Comparison of ENCODE assay signal across 1 cellular context in genomic region chr14:92768236-92768635, GRCh38.
A peak's percentile ranks its signal among the peaks of the same experiment; 100 is the strongest.
TF ChIP-seq lines count a peak whose summit lies in the region.

No MANE protein-coding gene starts in this region.

TF ChIP-seq in GM12878, 131 proteins besides CTCF, POLR2A, EP300 and RAD21 (continued from another document):
- TF ChIP-seq BCL3 (IDR thresholded peaks at IDR 0.05; ENCODE audit: borderline replicate concordance, insufficient read depth, low read depth, low read length, poor library complexity, severe bottlenecking) (peak; percentile 76), RUNX3 (IDR thresholded peaks at IDR 0.05; ENCODE audit: low read length) (peak; percentile 98), IKZF2 (IDR thresholded peaks at IDR 0.05) (peak; percentile 89 to 91), JUNB (IDR thresholded peaks at IDR 0.05) (peak; percentile 63), EED (IDR thresholded peaks at IDR 0.05; ENCODE audit: low read depth) (peak; percentile 86), GABPA (IDR thresholded peaks at IDR 0.05; ENCODE audit: low read depth) (0 out of 2 replicates have a peak, but pooled peaks have one; percentile 2), SKIL (IDR thresholded peaks at IDR 0.05; ENCODE audit: low read depth, poor library complexity, severe bottlenecking) (peak; percentile 87), CREB1 (IDR thresholded peaks at IDR 0.05; ENCODE audit: low read depth) (peak; percentile 60; the same call in 1 of the 2 replicates), IRF4 (IDR thresholded peaks at IDR 0.05; ENCODE audit: low read depth, low read length) (peak; percentile 65; the same call in 1 of the 2 replicates), RELB (IDR thresholded peaks at IDR 0.05; ENCODE audit: low read depth) (peak; percentile 88; the same call in 1 of the 2 replicates), PAX5 (IDR thresholded peaks at IDR 0.05; ENCODE audit: borderline replicate concordance, low read depth, low read length) (peak; percentile 99), TCF12 (IDR thresholded peaks at IDR 0.05; ENCODE audit: low read depth, low read length) (0 out of 2 replicates have a peak, but pooled peaks have one; percentile 49), MEF2A (IDR thresholded peaks at IDR 0.05; ENCODE audit: insufficient read depth, low read depth, low read length) (peak; percentile 80), ETV6 (conservative IDR thresholded peaks at IDR 0.05 in 1 of 2, IDR thresholded peaks at IDR 0.05 in 1 of 2; ENCODE audit: borderline replicate concordance in 1 of 2, low read depth in 1 of 2) (peak in 1 of 2 experiments; percentile 48; a peak in 1 of 4 replicates), MTA3 (IDR thresholded peaks at IDR 0.05; ENCODE audit: borderline replicate concordance, low read length) (peak; percentile 93; the same call in 1 of the 2 replicates), ZBED1 (IDR thresholded peaks at IDR 0.05; ENCODE audit: borderline replicate concordance) (peak; percentile 85; the same call in 1 of the 2 replicates), BCL11A (IDR thresholded peaks at IDR 0.05; ENCODE audit: low read depth, low read length) (peak; percentile 92), CBFB (IDR thresholded peaks at IDR 0.05; ENCODE audit: low read depth) (peak; percentile 90), MEF2B (IDR thresholded peaks at IDR 0.05; ENCODE audit: partially characterized antibody, poor library complexity, severe bottlenecking) (peak; percentile 70), NBN (IDR thresholded peaks at IDR 0.05) (0 out of 2 replicates have a peak, but pooled peaks have one; percentile 16), CUX1 (IDR thresholded peaks at IDR 0.05; ENCODE audit: insufficient replicate concordance, low read depth, low read length) (peak; percentile 64), MYB (IDR thresholded peaks at IDR 0.05; ENCODE audit: borderline replicate concordance, low read depth, low read length) (0 out of 2 replicates have a peak, but pooled peaks have one; percentile 56), SP1 (IDR thresholded peaks at IDR 0.05; ENCODE audit: low read depth, low read length) (peak; percentile 47), IKZF1 (conservative IDR thresholded peaks at IDR 0.05) (peak; percentile 67; the same call in 1 of the 2 replicates), BACH1 (IDR thresholded peaks at IDR 0.05; ENCODE audit: borderline replicate concordance) (peak; percentile 51; the same call in 1 of the 2 replicates), FOXM1 (IDR thresholded peaks at IDR 0.05; ENCODE audit: low read depth, low read length) (peak; percentile 81; the same call in 1 of the 2 replicates), ATF2 (IDR thresholded peaks at IDR 0.05; ENCODE audit: low read length) (peak; percentile 85), ATF7 (IDR thresholded peaks at IDR 0.05; ENCODE audit: low read depth) (peak; percentile 48; the same call in 1 of the 2 replicates), NFIC (IDR thresholded peaks at IDR 0.05; ENCODE audit: low read depth, low read length) (peak; percentile 92), CREM (IDR thresholded peaks at IDR 0.05; ENCODE audit: low read depth) (peak; percentile 67), TBL1XR1 (IDR thresholded peaks at IDR 0.05; ENCODE audit: low read depth, low read length) (peak; percentile 71; the same call in 1 of the 2 replicates), RAD51 (IDR thresholded peaks at IDR 0.05) (peak; percentile 93), MTA2 (IDR thresholded peaks at IDR 0.05; ENCODE audit: low read depth) (peak; percentile 89)
